In genomic region chr11:68312117-68312779, GRCh38 we compare ENCODE assay signal across 8 cellular contexts. TPM values are rescaled to one million over a fixed set of nuclear protein-coding genes. Genes with fewer than 3 reads are reported as not detected.
DNase-seq lines count a peak whose midpoint lies in the region; ATAC-seq and TF ChIP-seq lines count a peak whose summit lies in the region.

TSS of gene LRP5 (plus strand) at chr11:68312591. CDS start at chr11:68312715, 124 bp downstream.

- peak; percentile 59 for ATAC-seq in activated CD8-positive, alpha-beta T cell treated with anti-CD3 and anti-CD28 coated beads, Interleukin-2, amount 10 ng/mL, durations not matched to agents 7 days and 5 days
- ATAC-seq in GM18861 (IDR thresholded peaks at IDR 0.05; ENCODE audit: unreplicated experiment) (no peak), GM21515 (IDR thresholded peaks at IDR 0.05; ENCODE audit: unreplicated experiment) (no peak)

- H3K4me2 ChIP-seq in DOHH2 (ENCODE audit: low read length) = peak within 1 kb of the TSS; percentile 90

- H3K4me3 Mint-ChIP-seq in activated CD8-positive, alpha-beta T cell treated with anti-CD3 and anti-CD28 coated beads, Interleukin-2, amount 10 ng/mL, durations not matched to agents 7 days and 5 days = peak within 1 kb of the TSS; percentile 91
- peak within 1 kb of the TSS; percentile 90 for H3K4me3 Mint-ChIP-seq in glutamatergic neuron (ENCODE audit: unreplicated experiment)
- peak within 1 kb of the TSS; percentile 91 for H3K4me3 Mint-ChIP-seq in osteocyte (ENCODE audit: unreplicated experiment)

- peak within 1 kb of the TSS; percentile 86 for H3K27ac Mint-ChIP-seq in activated CD8-positive, alpha-beta T cell treated with anti-CD3 and anti-CD28 coated beads, Interleukin-2, amount 10 ng/mL, durations not matched to agents 7 days and 5 days
- peak within 1 kb of the TSS; percentile 76 for H3K27ac Mint-ChIP-seq in glutamatergic neuron (ENCODE audit: unreplicated experiment)
- H3K27ac Mint-ChIP-seq in osteocyte (ENCODE audit: unreplicated experiment) = peak within 1 kb of the TSS; percentile 94

- peak within 1 kb of the TSS; percentile 90 for H3K4me3 ChIP-seq in DOHH2 (ENCODE audit: low read length)

- peaks cover 10% of the 10 kb centered on the region for H3K36me3 Mint-ChIP-seq in activated CD8-positive, alpha-beta T cell treated with anti-CD3 and anti-CD28 coated beads, Interleukin-2, amount 10 ng/mL, durations not matched to agents 7 days and 5 days (ENCODE audit: low read depth)
- no peaks in the 10 kb centered on the region for H3K36me3 Mint-ChIP-seq in glutamatergic neuron (ENCODE audit: unreplicated experiment)
- no peaks in the 10 kb centered on the region for H3K36me3 Mint-ChIP-seq in osteocyte (ENCODE audit: unreplicated experiment)

- peaks cover 40% of the 10 kb centered on the region for H3K79me2 ChIP-seq in DOHH2 (ENCODE audit: control insufficient read depth, low read length)

- no peaks in the 10 kb centered on the region for H4K20me1 ChIP-seq in DOHH2 (ENCODE audit: control insufficient read depth, insufficient read depth, low read depth, low read length)

- POLR2A ChIA-PET in HEK293T (lab: Yijun Ruan, JAX) = interaction anchor here (0.6 kb wide), 1 partner anchor 103 kb away, joined by 3 read pairs; no protein-coding TSS in a partner anchor
- POLR2A ChIA-PET in activated CD8-positive, alpha-beta T cell treated with anti-CD3 and anti-CD28 coated beads, Interleukin-2, amount 10 ng/mL, durations not matched to agents 7 days and 5 days (lab: Charles Lee) = interaction anchor here (0.7 kb wide), 1 partner anchor 626 kb away, joined by 3 read pairs; no protein-coding TSS in a partner anchor

- peak; percentile 66 for DNase-seq in HEK293T (ENCODE audit: extremely low spot score)
- no peak for DNase-seq in activated CD8-positive, alpha-beta T cell treated with anti-CD3 and anti-CD28 coated beads, Interleukin-2, amount 10 ng/mL, durations not matched to agents 7 days and 5 days
- DNase-seq in glutamatergic neuron = peak; percentile 46
- no peak for DNase-seq in osteocyte (ENCODE audit: extremely low spot score, unreplicated experiment)
- DNase-seq in epidermal melanocyte (ENCODE audit: insufficient read length, low spot score) = no peak

- H3K27ac ChIP-seq in DOHH2 (ENCODE audit: low read depth, low read length) = no peak within 1 kb of the TSS

- no peaks in the 10 kb centered on the region for H3K9me2 ChIP-seq in DOHH2 (replicated peaks; ENCODE audit: control insufficient read depth, low read length)

- TF ChIP-seq CTCF in DOHH2 (IDR thresholded peaks at IDR 0.05; ENCODE audit: low read depth, low read length, poor library complexity, severe bottlenecking) = no peak
- no peak for TF ChIP-seq CTCF in glutamatergic neuron (IDR thresholded peaks at IDR 0.05; ENCODE audit: partially characterized antibody, unreplicated experiment)
- no peak for TF ChIP-seq CTCF in osteocyte (IDR thresholded peaks at IDR 0.05)

- CTCF ChIA-PET in HEK293T (lab: Yijun Ruan, JAX) = no interaction called here
- CTCF ChIA-PET in activated CD8-positive, alpha-beta T cell treated with anti-CD3 and anti-CD28 coated beads, Interleukin-2, amount 10 ng/mL, durations not matched to agents 7 days and 5 days (lab: Charles Lee) = no interaction called here

- H3F3A ChIP-seq in DOHH2 (ENCODE audit: control insufficient read depth, insufficient read depth) = peaks cover 5% of the 10 kb centered on the region

- H3K4me1 Mint-ChIP-seq in activated CD8-positive, alpha-beta T cell treated with anti-CD3 and anti-CD28 coated beads, Interleukin-2, amount 10 ng/mL, durations not matched to agents 7 days and 5 days (ENCODE audit: low read depth) = peaks cover 53% of the 10 kb centered on the region
- H3K4me1 Mint-ChIP-seq in glutamatergic neuron (ENCODE audit: low read depth, unreplicated experiment) (peaks cover 8% of the 10 kb centered on the region), osteocyte (ENCODE audit: unreplicated experiment) (peaks cover 53% of the 10 kb centered on the region)

- peaks cover 3% of the 10 kb centered on the region; the same call in 1 of the 2 replicates for H3K27me3 ChIP-seq in DOHH2 (ENCODE audit: control insufficient read depth, low read length)

- peaks cover 18% of the 10 kb centered on the region for H3K4me1 ChIP-seq in DOHH2 (ENCODE audit: control insufficient read depth, low read length)

- no peaks in the 10 kb centered on the region for H3K9me3 ChIP-seq in DOHH2 (ENCODE audit: control insufficient read depth, insufficient read depth, low read length)

- H3K36me3 ChIP-seq in DOHH2 (ENCODE audit: control insufficient read depth, low read length) = no peaks in the 10 kb centered on the region

- no peaks in the 10 kb centered on the region for H3K9me3 Mint-ChIP-seq in activated CD8-positive, alpha-beta T cell treated with anti-CD3 and anti-CD28 coated beads, Interleukin-2, amount 10 ng/mL, durations not matched to agents 7 days and 5 days (ENCODE audit: insufficient read depth)
- H3K9me3 Mint-ChIP-seq in glutamatergic neuron (ENCODE audit: unreplicated experiment) = peaks cover 10% of the 10 kb centered on the region
- H3K9me3 Mint-ChIP-seq in osteocyte (ENCODE audit: unreplicated experiment) = no peaks in the 10 kb centered on the region

- H3K27me3 Mint-ChIP-seq in activated CD8-positive, alpha-beta T cell treated with anti-CD3 and anti-CD28 coated beads, Interleukin-2, amount 10 ng/mL, durations not matched to agents 7 days and 5 days (ENCODE audit: low read depth) = no peaks in the 10 kb centered on the region
- H3K27me3 Mint-ChIP-seq in glutamatergic neuron (ENCODE audit: unreplicated experiment) = peaks cover 10% of the 10 kb centered on the region
- H3K27me3 Mint-ChIP-seq in osteocyte (ENCODE audit: unreplicated experiment) = no peaks in the 10 kb centered on the region

TF ChIP-seq in HEK293T, 16 proteins besides CTCF, POLR2A, EP300 and RAD21:
- no peak for TF ChIP-seq ELF4 (IDR thresholded peaks at IDR 0.05)
- TF ChIP-seq LEF1 (IDR thresholded peaks at IDR 0.05; ENCODE audit: borderline replicate concordance) = no peak
- no peak for TF ChIP-seq SUZ12 (IDR thresholded peaks at IDR 0.05)
- TF ChIP-seq FOXK2 (IDR thresholded peaks at IDR 0.05) = no peak
- TF ChIP-seq FOXA1 (IDR thresholded peaks at IDR 0.05) = no peak
- no peak for TF ChIP-seq HDGF (IDR thresholded peaks at IDR 0.05; ENCODE audit: borderline replicate concordance)
- TF ChIP-seq ARNT (IDR thresholded peaks at IDR 0.05) = no peak
- TF ChIP-seq FOXM1 (IDR thresholded peaks at IDR 0.05; ENCODE audit: borderline replicate concordance) = no peak
- no peak for TF ChIP-seq L3MBTL2 (conservative IDR thresholded peaks at IDR 0.05)
- no peak for TF ChIP-seq NFRKB (IDR thresholded peaks at IDR 0.05)
- TF ChIP-seq SP1 (IDR thresholded peaks at IDR 0.05) = no peak
- no peak for TF ChIP-seq ZNF384 (IDR thresholded peaks at IDR 0.05)
- no peak for TF ChIP-seq CTBP1 (IDR thresholded peaks at IDR 0.05; ENCODE audit: borderline replicate concordance)
- no peak for TF ChIP-seq TARDBP (IDR thresholded peaks at IDR 0.05)
- no peak for TF ChIP-seq PKNOX1 (IDR thresholded peaks at IDR 0.05)
- no peak for TF ChIP-seq BHLHE40 (IDR thresholded peaks at IDR 0.05; ENCODE audit: borderline replicate concordance)
TF ChIP-seq in HEK293T: peak in this region for 0.

RNA-seq across cellular contexts. Expression of gene LRP5, which starts in this region (rescaled TPM):
- total RNA-seq in activated CD8-positive, alpha-beta T cell treated with anti-CD3 and anti-CD28 coated beads, Interleukin-2, amount 10 ng/mL, durations not matched to agents 7 days and 5 days = 10 to 100 TPM; 37.1 to 46.3 TPM
- total RNA-seq in glutamatergic neuron (ENCODE audit: unreplicated experiment) = 17.4 TPM
- total RNA-seq in osteocyte = 162 and 179 TPM in 2 replicates

Comparison
In these comparisons a context has a peak if more than half of its experiments do, and no peak if none do; other contexts are left out.
1. DNase-seq: peak in HEK293T (single experiment) and glutamatergic neuron (single experiment); none in activated CD8-positive, alpha-beta T cell treated with anti-CD3 and anti-CD28 coated beads, Interleukin-2, amount 10 ng/mL, durations not matched to agents 7 days and 5 days (single experiment), osteocyte (single experiment) and epidermal melanocyte (single experiment).
2. Peak in every context shown above with its lines, with median percentiles within 50 percentile points of each other: H3K27ac Mint-ChIP-seq and H3K4me3 Mint-ChIP-seq.